9 cellular contexts compared by ENCODE assay signal in genomic region chr2:120735750-120736170, GRCh38. TPM values are rescaled to one million over a fixed set of nuclear protein-coding genes. Genes with fewer than 3 reads are reported as not detected.
DNase-seq lines count a peak whose midpoint lies in the region; ATAC-seq and TF ChIP-seq lines count a peak whose summit lies in the region.
"Had no signal": no experiment of that assay in that cellular context is flagged by ENCODE, and none has a peak within 500 bp of the region (broad histone marks: within the 10 kb centered on the region; RNA-seq: fewer than 3 reads in every experiment).

GLI2 (plus strand) TSS chr2:120735868; CDS start chr2:120797321, 61,453 bp downstream.

- H3K27me3 ChIP-seq in subcutaneous abdominal adipose tissue (ENCODE audit: control insufficient read depth in 5 of 5, insufficient read depth in 4 of 5, low read length in 5 of 5) = peaks cover 32 to 62% (median 41%) of the 10 kb centered on the region in 5 donors

- H3K4me1 Mint-ChIP-seq in activated CD4-positive, alpha-beta T cell treated with anti-CD3 and anti-CD28 coated beads, Interleukin-2, amount 10 ng/mL, durations not matched to agents 24 days and 14 days = peaks cover 14% of the 10 kb centered on the region
- H3K4me1 Mint-ChIP-seq in T-helper 2 cell treated with Interferon-gamma antibody and Interleukin-4, amounts not matched to agents 5 μg/mL and 100 μg/mL, for 36 hours (ENCODE audit: low read depth) = peaks cover 5% of the 10 kb centered on the region

- H3K27ac Mint-ChIP-seq in activated CD4-positive, alpha-beta T cell treated with anti-CD3 and anti-CD28 coated beads, Interleukin-2, amount 10 ng/mL, durations not matched to agents 24 days and 14 days = no peak within 1 kb of the TSS
- no peak within 1 kb of the TSS for H3K27ac Mint-ChIP-seq in T-helper 2 cell treated with Interferon-gamma antibody and Interleukin-4, amounts not matched to agents 5 μg/mL and 100 μg/mL, for 36 hours
- H3K27ac Mint-ChIP-seq: naive thymus-derived CD4-positive, alpha-beta T cell had no signal

- peaks cover 57% of the 10 kb centered on the region for H3K27me3 Mint-ChIP-seq in activated CD4-positive, alpha-beta T cell treated with anti-CD3 and anti-CD28 coated beads, Interleukin-2, amount 10 ng/mL, durations not matched to agents 24 days and 14 days
- H3K27me3 Mint-ChIP-seq in T-helper 2 cell treated with Interferon-gamma antibody and Interleukin-4, amounts not matched to agents 5 μg/mL and 100 μg/mL, for 36 hours (ENCODE audit: low read depth) = peaks cover 67% of the 10 kb centered on the region

- H3K9ac ChIP-seq in subcutaneous abdominal adipose tissue (ENCODE audit: low read length in 5 of 5) = no peak within 1 kb of the TSS

- TF ChIP-seq CTCF in epithelial cell of esophagus (IDR thresholded peaks at IDR 0.05; ENCODE audit: insufficient read depth, low read depth, low read length, missing control alignments) = peak; percentile 30

- peak; percentile 83 for DNase-seq in activated CD4-positive, alpha-beta T cell treated with anti-CD3 and anti-CD28 coated beads, Interleukin-2, amount 10 ng/mL, durations not matched to agents 24 days and 14 days
- DNase-seq in activated CD4-positive, alpha-beta T cell treated with anti-CD3 and anti-CD28 coated beads, Interleukin-2, amount 50 U/mL, for 4 hours = no peak
- peak; percentile 83 for DNase-seq in M059J (ENCODE audit: low read depth)
- DNase-seq in T-helper 2 cell treated with Interferon-gamma antibody and Interleukin-4, amounts not matched to agents 5 μg/mL and 100 μg/mL, for 36 hours (ENCODE audit: low spot score) = peak; percentile 33
- peak; percentile 82 for DNase-seq in epithelial cell of esophagus (ENCODE audit: low read depth)
- peak; percentile 93 for DNase-seq in mesenteric fat pad (ENCODE audit: low spot score)

- peak within 1 kb of the TSS; percentile 37 for H3K27ac ChIP-seq in subcutaneous abdominal adipose tissue (ENCODE audit: low read depth, low read length)

- H3K9me3 ChIP-seq in subcutaneous abdominal adipose tissue (ENCODE audit: control insufficient read depth in 5 of 5, low read length in 5 of 5) = no peaks in the 10 kb centered on the region

- ATAC-seq in HG03571 (IDR thresholded peaks at IDR 0.05; ENCODE audit: unreplicated experiment) = no peak
- ATAC-seq: naive thymus-derived CD4-positive, alpha-beta T cell had no signal

- peaks cover 0 to 25% (median 21%) of the 10 kb centered on the region in 5 donors for H3K4me1 ChIP-seq in subcutaneous abdominal adipose tissue (ENCODE audit: control insufficient read depth in 5 of 5, insufficient read depth in 5 of 5, low read length in 5 of 5)

- H3K4me3 ChIP-seq in epithelial cell of esophagus (ENCODE audit: low read length) (peak within 1 kb of the TSS; percentile 28), subcutaneous abdominal adipose tissue (ENCODE audit: low read depth in 1 of 5, low read length in 5 of 5) (peak within 1 kb of the TSS in 4 of 5 donors; percentile 52 to 64 (median 60))

- H3K36me3 ChIP-seq in subcutaneous abdominal adipose tissue (ENCODE audit: control insufficient read depth in 5 of 5, insufficient read depth in 5 of 5, low read length in 5 of 5) = no peaks in the 10 kb centered on the region

- no peaks in the 10 kb centered on the region for H3K9me3 Mint-ChIP-seq in activated CD4-positive, alpha-beta T cell treated with anti-CD3 and anti-CD28 coated beads, Interleukin-2, amount 10 ng/mL, durations not matched to agents 24 days and 14 days
- no peaks in the 10 kb centered on the region for H3K9me3 Mint-ChIP-seq in T-helper 2 cell treated with Interferon-gamma antibody and Interleukin-4, amounts not matched to agents 5 μg/mL and 100 μg/mL, for 36 hours

- intact Hi-C loops in activated CD4-positive, alpha-beta T cell treated with anti-CD3 and anti-CD28 coated beads, Interleukin-2, amount 10 ng/mL, durations not matched to agents 24 days and 14 days (cut with micrococcal nuclease) = no loop called here

- H3K36me3 Mint-ChIP-seq in activated CD4-positive, alpha-beta T cell treated with anti-CD3 and anti-CD28 coated beads, Interleukin-2, amount 10 ng/mL, durations not matched to agents 24 days and 14 days (ENCODE audit: low read depth) = no peaks in the 10 kb centered on the region
- no peaks in the 10 kb centered on the region for H3K36me3 Mint-ChIP-seq in T-helper 2 cell treated with Interferon-gamma antibody and Interleukin-4, amounts not matched to agents 5 μg/mL and 100 μg/mL, for 36 hours (ENCODE audit: low read depth)

- H3K4me3 Mint-ChIP-seq in activated CD4-positive, alpha-beta T cell treated with anti-CD3 and anti-CD28 coated beads, Interleukin-2, amount 10 ng/mL, durations not matched to agents 24 days and 14 days = peak within 1 kb of the TSS; percentile 71
- H3K4me3 Mint-ChIP-seq in T-helper 2 cell treated with Interferon-gamma antibody and Interleukin-4, amounts not matched to agents 5 μg/mL and 100 μg/mL, for 36 hours = peak within 1 kb of the TSS; percentile 59

RNA-seq across cellular contexts. Expression of gene GLI2, which starts in this region (rescaled TPM):
- 0.09 and 0.14 TPM in 2 replicates for total RNA-seq in activated CD4-positive, alpha-beta T cell treated with anti-CD3 and anti-CD28 coated beads, Interleukin-2, amount 10 ng/mL, durations not matched to agents 24 days and 14 days
- 0.76 and 4.3 TPM in 2 replicates for total RNA-seq in M059J (2014; rRNA removed; shearing (Covaris generic))
- 4.1 TPM for total RNA-seq in mesenteric fat pad

Comparison
In these comparisons a context has a peak if more than half of its experiments do, and no peak if none do; other contexts are left out.
1. Peak in DNase-seq in activated CD4-positive, alpha-beta T cell treated with anti-CD3 and anti-CD28 coated beads, Interleukin-2, amount 10 ng/mL, durations not matched to agents 24 days and 14 days; RNA of the gene not detected or under 1 TPM.
2. DNase-seq: peak in M059J (single experiment), T-helper 2 cell treated with Interferon-gamma antibody and Interleukin-4, amounts not matched to agents 5 μg/mL and 100 μg/mL, for 36 hours (single experiment), epithelial cell of esophagus (single experiment) and mesenteric fat pad (single experiment); none in activated CD4-positive, alpha-beta T cell treated with anti-CD3 and anti-CD28 coated beads, Interleukin-2, amount 50 U/mL, for 4 hours (0 of 2).